ENCODE assay signal across 1 cellular context in the genomic region with DNA sequence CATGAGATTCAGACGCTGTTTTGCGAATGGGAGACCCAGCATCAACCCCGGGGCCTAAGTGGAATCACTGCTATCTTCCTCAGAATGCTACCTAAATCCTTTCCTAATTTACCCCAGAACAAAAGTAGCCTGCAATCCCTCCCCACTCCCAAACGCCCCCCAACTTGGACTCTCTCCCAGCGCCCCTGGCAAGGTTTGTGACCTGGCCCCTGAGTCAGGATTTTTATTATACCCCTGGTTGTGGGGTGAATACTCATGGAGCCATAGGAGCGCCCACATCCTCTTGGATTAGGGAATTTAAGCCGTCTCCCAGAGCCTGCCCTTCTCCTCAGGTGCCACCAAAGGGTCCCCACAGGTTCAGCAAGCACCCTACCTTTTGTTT.
TF ChIP-seq lines count a peak whose summit lies in the region.

No MANE protein-coding gene starts in this region.

TF ChIP-seq in HEK293, 187 proteins besides CTCF, POLR2A, EP300 and RAD21 (continued from another document):
- TF ChIP-seq, protein P1, sequence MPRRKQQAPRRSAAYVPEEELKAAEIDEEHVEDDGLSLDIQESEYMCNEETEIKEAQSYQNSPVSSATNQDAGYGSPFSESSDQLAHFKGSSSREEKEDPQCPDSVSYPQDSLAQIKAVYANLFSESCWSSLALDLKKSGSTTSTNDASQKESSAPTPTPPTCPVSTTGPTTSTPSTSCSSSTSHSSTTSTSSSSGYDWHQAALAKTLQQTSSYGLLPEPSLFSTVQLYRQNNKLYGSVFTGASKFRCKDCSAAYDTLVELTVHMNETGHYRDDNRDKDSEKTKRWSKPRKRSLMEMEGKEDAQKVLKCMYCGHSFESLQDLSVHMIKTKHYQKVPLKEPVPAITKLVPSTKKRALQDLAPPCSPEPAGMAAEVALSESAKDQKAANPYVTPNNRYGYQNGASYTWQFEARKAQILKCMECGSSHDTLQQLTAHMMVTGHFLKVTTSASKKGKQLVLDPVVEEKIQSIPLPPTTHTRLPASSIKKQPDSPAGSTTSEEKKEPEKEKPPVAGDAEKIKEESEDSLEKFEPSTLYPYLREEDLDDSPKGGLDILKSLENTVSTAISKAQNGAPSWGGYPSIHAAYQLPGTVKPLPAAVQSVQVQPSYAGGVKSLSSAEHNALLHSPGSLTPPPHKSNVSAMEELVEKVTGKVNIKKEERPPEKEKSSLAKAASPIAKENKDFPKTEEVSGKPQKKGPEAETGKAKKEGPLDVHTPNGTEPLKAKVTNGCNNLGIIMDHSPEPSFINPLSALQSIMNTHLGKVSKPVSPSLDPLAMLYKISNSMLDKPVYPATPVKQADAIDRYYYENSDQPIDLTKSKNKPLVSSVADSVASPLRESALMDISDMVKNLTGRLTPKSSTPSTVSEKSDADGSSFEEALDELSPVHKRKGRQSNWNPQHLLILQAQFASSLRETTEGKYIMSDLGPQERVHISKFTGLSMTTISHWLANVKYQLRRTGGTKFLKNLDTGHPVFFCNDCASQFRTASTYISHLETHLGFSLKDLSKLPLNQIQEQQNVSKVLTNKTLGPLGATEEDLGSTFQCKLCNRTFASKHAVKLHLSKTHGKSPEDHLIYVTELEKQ (tag by site-specific recombination; IDR thresholded peaks at IDR 0.05; ENCODE audit: borderline replicate concordance) = no peak
- no peak for TF ChIP-seq BCL11A (tag by site-specific recombination; IDR thresholded peaks at IDR 0.05; ENCODE audit: low read depth)
- no peak for TF ChIP-seq KLF8 (tag by site-specific recombination; IDR thresholded peaks at IDR 0.05)
- TF ChIP-seq ZNF132 (tag by site-specific recombination; IDR thresholded peaks at IDR 0.05; ENCODE audit: borderline replicate concordance) = no peak
- no peak for TF ChIP-seq ZNF184 (tag by site-specific recombination; IDR thresholded peaks at IDR 0.05)
- no peak for TF ChIP-seq ZNF510 (tag by site-specific recombination; IDR thresholded peaks at IDR 0.05; ENCODE audit: insufficient replicate concordance)
- no peak for TF ChIP-seq ZNF202 (tag by site-specific recombination; IDR thresholded peaks at IDR 0.05; ENCODE audit: borderline replicate concordance)
- TF ChIP-seq ZNF768 (tag by site-specific recombination; IDR thresholded peaks at IDR 0.05) = no peak
- TF ChIP-seq ZNF19 (tag by site-specific recombination; IDR thresholded peaks at IDR 0.05; ENCODE audit: low read depth) = no peak
- TF ChIP-seq, protein P2, sequence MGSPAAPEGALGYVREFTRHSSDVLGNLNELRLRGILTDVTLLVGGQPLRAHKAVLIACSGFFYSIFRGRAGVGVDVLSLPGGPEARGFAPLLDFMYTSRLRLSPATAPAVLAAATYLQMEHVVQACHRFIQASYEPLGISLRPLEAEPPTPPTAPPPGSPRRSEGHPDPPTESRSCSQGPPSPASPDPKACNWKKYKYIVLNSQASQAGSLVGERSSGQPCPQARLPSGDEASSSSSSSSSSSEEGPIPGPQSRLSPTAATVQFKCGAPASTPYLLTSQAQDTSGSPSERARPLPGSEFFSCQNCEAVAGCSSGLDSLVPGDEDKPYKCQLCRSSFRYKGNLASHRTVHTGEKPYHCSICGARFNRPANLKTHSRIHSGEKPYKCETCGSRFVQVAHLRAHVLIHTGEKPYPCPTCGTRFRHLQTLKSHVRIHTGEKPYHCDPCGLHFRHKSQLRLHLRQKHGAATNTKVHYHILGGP (tag by site-specific recombination; IDR thresholded peaks at IDR 0.05) = no peak
- TF ChIP-seq ZNF146 (tag by site-specific recombination; IDR thresholded peaks at IDR 0.05) = no peak
- TF ChIP-seq ZFP37 (tag by site-specific recombination; IDR thresholded peaks at IDR 0.05) = no peak
- no peak for TF ChIP-seq SALL2 (tag by site-specific recombination; IDR thresholded peaks at IDR 0.05; ENCODE audit: borderline replicate concordance)
- TF ChIP-seq, protein P3, sequence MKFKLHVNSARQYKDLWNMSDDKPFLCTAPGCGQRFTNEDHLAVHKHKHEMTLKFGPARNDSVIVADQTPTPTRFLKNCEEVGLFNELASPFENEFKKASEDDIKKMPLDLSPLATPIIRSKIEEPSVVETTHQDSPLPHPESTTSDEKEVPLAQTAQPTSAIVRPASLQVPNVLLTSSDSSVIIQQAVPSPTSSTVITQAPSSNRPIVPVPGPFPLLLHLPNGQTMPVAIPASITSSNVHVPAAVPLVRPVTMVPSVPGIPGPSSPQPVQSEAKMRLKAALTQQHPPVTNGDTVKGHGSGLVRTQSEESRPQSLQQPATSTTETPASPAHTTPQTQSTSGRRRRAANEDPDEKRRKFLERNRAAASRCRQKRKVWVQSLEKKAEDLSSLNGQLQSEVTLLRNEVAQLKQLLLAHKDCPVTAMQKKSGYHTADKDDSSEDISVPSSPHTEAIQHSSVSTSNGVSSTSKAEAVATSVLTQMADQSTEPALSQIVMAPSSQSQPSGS (tag by site-specific recombination; IDR thresholded peaks at IDR 0.05; ENCODE audit: low read depth) = no peak
